ENCODE assay signal across 27 cellular contexts in genomic region chr16:81936209-81936608, GRCh38.
"Had no signal": no experiment of that assay in that cellular context is flagged by ENCODE, and none has a peak within 500 bp of the region (broad histone marks: within the 10 kb centered on the region; RNA-seq: fewer than 3 reads in every experiment).

No MANE protein-coding gene starts in this region.

- H3K4me1 ChIP-seq: gastrocnemius medialis, psoas muscle, thyroid gland, vagina had no signal

- H3K4me2 ChIP-seq: neural progenitor cell had no signal

- H3K27ac ChIP-seq: gastrocnemius medialis, neural progenitor cell, ovary, psoas muscle, sigmoid colon, stomach, thyroid gland, vagina had no signal

- H3K9me3 Mint-ChIP-seq: mesothelial cell of epicardium; naive B cell; natural killer cell treated with Interleukin-12 subunit alpha and Interleukin-12 subunit beta and Interleukin-15 and Interleukin-18, amount 100 ng/mL, for 72 hours; stimulated activated effector memory CD8-positive, alpha-beta T cell treated with anti-CD3 and anti-CD28 coated beads, Interleukin-12 subunit alpha, Interleukin-12 subunit beta, amount 100 ng/mL, for 72 hours had no signal

- ATAC-seq: gastrocnemius medialis; left lobe of liver; mucosa of descending colon; natural killer cell treated with Interleukin-12 subunit alpha and Interleukin-12 subunit beta and Interleukin-15 and Interleukin-18, amount 100 ng/mL, for 72 hours; psoas muscle; right cardiac atrium; stimulated activated effector memory CD8-positive, alpha-beta T cell treated with anti-CD3 and anti-CD28 coated beads, Interleukin-12 subunit alpha, Interleukin-12 subunit beta, amount 100 ng/mL, for 72 hours had no signal

- H3K36me3 Mint-ChIP-seq: mesothelial cell of epicardium had no signal

- H3K9me3 ChIP-seq: gastrocnemius medialis, mucosa of descending colon, ovary, psoas muscle, sigmoid colon, stomach, thyroid gland, vagina had no signal

- H3K27ac Mint-ChIP-seq: mesothelial cell of epicardium; natural killer cell treated with Interleukin-12 subunit alpha and Interleukin-12 subunit beta and Interleukin-15 and Interleukin-18, amount 100 ng/mL, for 72 hours; neural progenitor cell; stimulated activated effector memory CD8-positive, alpha-beta T cell treated with anti-CD3 and anti-CD28 coated beads, Interleukin-12 subunit alpha, Interleukin-12 subunit beta, amount 100 ng/mL, for 72 hours had no signal

- FAIRE-seq: kidney had no signal

- H3K4me1 Mint-ChIP-seq: stimulated activated effector memory CD8-positive, alpha-beta T cell treated with anti-CD3 and anti-CD28 coated beads, Interleukin-12 subunit alpha, Interleukin-12 subunit beta, amount 100 ng/mL, for 72 hours had no signal

- H2AFZ ChIP-seq: neural progenitor cell had no signal

- H3K36me3 ChIP-seq: gastrocnemius medialis, neural progenitor cell, ovary, sigmoid colon, thyroid gland, vagina had no signal

- DNase-seq: cortex of kidney; effector CD4-positive, alpha-beta T cell; foreskin fibroblast; gastrocnemius medialis; kidney; mesenchymal stem cell; mucosa of descending colon; naive B cell; nucleus accumbens; ovary; posterior cingulate gyrus; psoas muscle; right cardiac atrium; sigmoid colon; stimulated activated CD4-positive, alpha-beta T cell treated with anti-CD3 and anti-CD28 coated beads, Interleukin-2, amount 100 ng/mL, for 24 hours; stimulated activated CD4-positive, alpha-beta T cell treated with anti-CD3 and anti-CD28 coated beads, Interleukin-4, amount 100 ng/mL, for 24 hours; stimulated activated naive CD4-positive, alpha-beta T cell treated with Interleukin-2 at 50 U/mL for 16 hours; stomach; thyroid gland; trophoblast cell had no signal

- H3K4me3 ChIP-seq: gastrocnemius medialis, lung, mucosa of descending colon, neural progenitor cell, ovary, psoas muscle, sigmoid colon, stomach, thyroid gland, vagina had no signal

- H3K27me3 ChIP-seq: gastrocnemius medialis, neural progenitor cell, ovary, sigmoid colon, stomach, thyroid gland, vagina had no signal

- H3K9ac ChIP-seq: neural progenitor cell had no signal

- H3K27me3 Mint-ChIP-seq: naive B cell; natural killer cell treated with Interleukin-12 subunit alpha and Interleukin-12 subunit beta and Interleukin-15 and Interleukin-18, amount 100 ng/mL, for 72 hours had no signal

- H3K4me3 Mint-ChIP-seq: mesothelial cell of epicardium; naive B cell; natural killer cell treated with Interleukin-12 subunit alpha and Interleukin-12 subunit beta and Interleukin-15 and Interleukin-18, amount 100 ng/mL, for 72 hours; neural progenitor cell; stimulated activated effector memory CD8-positive, alpha-beta T cell treated with anti-CD3 and anti-CD28 coated beads, Interleukin-12 subunit alpha, Interleukin-12 subunit beta, amount 100 ng/mL, for 72 hours had no signal
